In the genomic region with DNA sequence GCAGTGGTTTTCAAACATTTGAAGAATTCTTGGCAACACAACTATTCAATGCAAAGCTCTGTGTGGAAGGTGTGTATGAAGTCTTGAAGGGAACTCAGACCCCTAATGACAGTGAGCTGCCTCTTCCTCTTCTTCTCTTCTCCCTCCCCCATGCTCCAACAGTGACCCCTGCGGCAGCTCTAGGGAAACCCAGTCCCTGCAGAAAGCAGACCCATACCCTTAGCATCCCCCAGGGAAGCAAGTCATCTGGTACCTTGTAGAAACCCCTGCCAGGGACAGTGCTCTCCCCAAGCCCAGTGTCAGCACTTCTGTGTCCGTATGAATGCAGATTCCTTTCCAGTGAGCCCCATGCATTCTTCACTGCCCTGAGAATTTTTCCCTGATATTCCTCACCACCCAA, we compare ENCODE assay signal across 30 cellular contexts.
A peak's percentile ranks its signal among the peaks of the same experiment; 100 is the strongest.
DNase-seq lines count a peak whose midpoint lies in the region; ATAC-seq and TF ChIP-seq lines count a peak whose summit lies in the region.
"Had no signal": no experiment of that assay in that cellular context is flagged by ENCODE, and none has a peak within 500 bp of the region (broad histone marks: within the 10 kb centered on the region; RNA-seq: fewer than 3 reads in every experiment).

No MANE protein-coding gene starts in this region.

- intact Hi-C loops in A673 (cut with micrococcal nuclease; ENCODE audit: unreplicated experiment), result no loop called here

- POLR2A ChIA-PET in A673 (lab: Charles Lee; ENCODE audit: low non-redundant PET), result no interaction called here

- TF ChIP-seq POLR2A in NB4 (IDR thresholded peaks at IDR 0.05; ENCODE audit: extremely low read depth, insufficient read length), result no peak

- no peak for ATAC-seq in GM18870 (IDR thresholded peaks at IDR 0.05; ENCODE audit: unreplicated experiment)
- ATAC-seq: body of pancreas, esophagus mucosa, gastrocnemius medialis had no signal

- H3K4me3 Mint-ChIP-seq in endodermal cell (no peak overlapping the region), osteocyte (ENCODE audit: unreplicated experiment) (no peak overlapping the region)
- H3K4me3 Mint-ChIP-seq: B cell, naive B cell had no signal

- no peak overlapping the region for H3K9ac ChIP-seq in endodermal cell (ENCODE audit: extremely low read depth, low read length, poor library complexity, severe bottlenecking)

- no TSS peak for BruUV-seq in A673 (replicated peaks; lab: Mats Ljungman, UMichigan)

- WGBS in endodermal cell (ENCODE audit: insufficient coverage in 1 of 2, insufficient read length in 1 of 2), 2 experiments, result 67 to 73% methylated on average over 2 of the region's 2 CpGs

- DNase-seq in NCI-H82 (lab: John Stamatoyannopoulos, UW), result peak; percentile 36
- no peak for DNase-seq in NCI-H82 treated with DMSO at 0.1 percent for 48 hours (lab: John Stamatoyannopoulos, UW; ENCODE audit: unreplicated experiment)
- DNase-seq in NB4 (ENCODE audit: low read depth), result peak; percentile 26
- peak; percentile 77 for DNase-seq in endodermal cell
- peak; percentile 44 for DNase-seq in osteocyte (ENCODE audit: extremely low spot score, unreplicated experiment)
- no peak for DNase-seq in A673 (ENCODE audit: low spot score)
- no peak for DNase-seq in GM19238 (ENCODE audit: insufficient read length, low spot score)
- DNase-seq: 8988T; activated CD4-positive, alpha-beta T cell treated with anti-CD3 and anti-CD28 coated beads, Interleukin-2, amount 50 U/mL, for 1 hour; activated effector memory CD4-positive, alpha-beta T cell treated with anti-CD3 and anti-CD28 coated beads, Interleukin-2, amount 50 U/mL, for 16 hours; body of pancreas; DMS79; effector CD4-positive, alpha-beta T cell; gastrocnemius medialis; hypothalamus; kidney; mammary epithelial cell; MV-4-11; naive B cell; NCI-H187; NCI-H748 treated with DMSO at 0.1 percent for 48 hours; SJCRH30; stimulated activated CD4-positive, alpha-beta T cell treated with anti-CD3 and anti-CD28 coated beads, Interleukin-4, amount 100 ng/mL, for 24 hours; T-helper 2 cell; trophoblast cell had no signal

- H3K4me1 ChIP-seq in endodermal cell (ENCODE audit: control insufficient read depth, insufficient read depth, low read length) (peaks cover 3% of the 10 kb centered on the region), A673 (ENCODE audit: insufficient read depth, low read length, poor library complexity, severe bottlenecking) (no peaks in the 10 kb centered on the region)
- H3K4me1 ChIP-seq: body of pancreas, SJCRH30 had no signal

- H3K27ac ChIP-seq in endodermal cell (ENCODE audit: low read depth, low read length), result no peak overlapping the region
- no peak overlapping the region for H3K27ac ChIP-seq in A673 (ENCODE audit: low read depth, low read length, poor library complexity, severe bottlenecking)
- H3K27ac ChIP-seq: body of pancreas, gastrocnemius medialis, SJCRH30, VCaP had no signal

- peaks cover 24% of the 10 kb centered on the region for H3K4me1 Mint-ChIP-seq in endodermal cell
- H3K4me1 Mint-ChIP-seq in osteocyte (ENCODE audit: unreplicated experiment), result no peaks in the 10 kb centered on the region
- H3K4me1 Mint-ChIP-seq: B cell, naive B cell had no signal

- H3K9me3 Mint-ChIP-seq in endodermal cell (peaks cover 33% of the 10 kb centered on the region), osteocyte (ENCODE audit: unreplicated experiment) (no peaks in the 10 kb centered on the region)

- H3K27me3 ChIP-seq in endodermal cell (ENCODE audit: control insufficient read depth, insufficient read depth, low read length, poor library complexity, severe bottlenecking), result peaks cover 4% of the 10 kb centered on the region
- no peaks in the 10 kb centered on the region for H3K27me3 ChIP-seq in A673 (replicated peaks; ENCODE audit: insufficient read depth, low read depth, low read length, poor library complexity)
- H3K27me3 ChIP-seq: body of pancreas, gastrocnemius medialis, SJCRH30 had no signal

- no peak overlapping the region for H3K4me3 ChIP-seq in NB4 (ENCODE audit: low read depth, low read length)
- no peak overlapping the region for H3K4me3 ChIP-seq in endodermal cell (ENCODE audit: low read length)
- H3K4me3 ChIP-seq in A673 (ENCODE audit: low read depth, low read length, poor library complexity, severe bottlenecking), result no peak overlapping the region
- H3K4me3 ChIP-seq: body of pancreas, gastrocnemius medialis, HAP-1, SJCRH30 had no signal

- H3K36me3 Mint-ChIP-seq in endodermal cell (ENCODE audit: low read depth), result peaks cover 10% of the 10 kb centered on the region
- no peaks in the 10 kb centered on the region for H3K36me3 Mint-ChIP-seq in osteocyte (ENCODE audit: unreplicated experiment)
- H3K36me3 Mint-ChIP-seq: naive B cell had no signal

- H3K9me3 ChIP-seq in endodermal cell (ENCODE audit: control insufficient read depth, low read length), result peaks cover 22% of the 10 kb centered on the region
- H3K9me3 ChIP-seq in A673 (ENCODE audit: low read depth, low read length, poor library complexity, severe bottlenecking), result no peaks in the 10 kb centered on the region
- H3K9me3 ChIP-seq: body of pancreas, gastrocnemius medialis, HAP-1, SJCRH30 had no signal

- H3K27me3 Mint-ChIP-seq in endodermal cell (ENCODE audit: insufficient read depth) (peaks cover 15% of the 10 kb centered on the region), osteocyte (ENCODE audit: unreplicated experiment) (no peaks in the 10 kb centered on the region)
- H3K27me3 Mint-ChIP-seq: B cell had no signal

- H3K36me3 ChIP-seq in endodermal cell (ENCODE audit: control insufficient read depth, insufficient read depth, low read length), result no peaks in the 10 kb centered on the region
- H3K36me3 ChIP-seq in A673 (ENCODE audit: insufficient read depth, low read length, poor library complexity, severe bottlenecking), result no peaks in the 10 kb centered on the region
- H3K36me3 ChIP-seq: gastrocnemius medialis, HAP-1, SJCRH30 had no signal

- TF ChIP-seq CTCF in NB4 (IDR thresholded peaks at IDR 0.05; ENCODE audit: low read depth, low read length) (peak; percentile 22), endodermal cell (conservative IDR thresholded peaks at IDR 0.05) (peak; percentile 63), osteocyte (IDR thresholded peaks at IDR 0.05) (no peak), A673 (conservative IDR thresholded peaks at IDR 0.05; ENCODE audit: low read depth, low read length) (no peak)

- CTCF ChIA-PET in A673 (lab: Charles Lee), result no interaction called here

- no peak overlapping the region for H3K27ac Mint-ChIP-seq in endodermal cell
- H3K27ac Mint-ChIP-seq in osteocyte (ENCODE audit: unreplicated experiment), result no peak overlapping the region
- H3K27ac Mint-ChIP-seq: B cell, naive B cell had no signal

Comparison
In these comparisons a context has a peak if more than half of its experiments do, and no peak if none do; other contexts are left out.
1. DNase-seq: peak in NCI-H82 (single experiment), NB4 (single experiment), endodermal cell (single experiment) and osteocyte (single experiment); none in NCI-H82 treated with DMSO at 0.1 percent for 48 hours (single experiment), A673 (single experiment) and GM19238 (single experiment).
2. CTCF ChIP-seq: peak in NB4 (single experiment) and endodermal cell (single experiment); none in osteocyte (single experiment) and A673 (single experiment).